In the genomic region with DNA sequence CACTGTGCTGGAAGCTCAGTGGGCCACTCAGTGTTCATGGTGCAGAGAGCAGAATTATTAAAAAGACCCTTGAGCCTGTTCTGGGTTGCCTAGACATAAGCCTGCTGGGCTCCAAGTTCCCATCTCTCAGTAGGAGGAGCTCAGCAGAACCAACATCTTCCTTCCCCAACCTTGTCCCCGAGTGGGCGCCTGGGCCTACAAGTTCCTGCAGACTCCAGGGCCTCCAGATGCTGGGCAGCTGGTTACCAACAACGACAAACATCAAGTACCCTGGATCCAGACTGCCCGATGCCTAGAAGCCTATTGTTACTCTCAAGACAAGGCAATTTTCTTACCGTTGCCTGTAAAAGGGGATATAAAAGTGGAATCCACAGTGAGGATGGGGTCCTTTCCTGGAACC, we compare ENCODE assay signal across 32 cellular contexts.
"Had no signal": no experiment of that assay in that cellular context is flagged by ENCODE, and none has a peak within 500 bp of the region (broad histone marks: within the 10 kb centered on the region; RNA-seq: fewer than 3 reads in every experiment).

No MANE protein-coding gene starts in this region.

- H3K4me3 ChIP-seq: adrenal gland, ascending aorta, body of pancreas, breast epithelium, cardiac muscle cell had no signal

- ATAC-seq: activated naive CD4-positive, alpha-beta T cell treated with anti-CD3 and anti-CD28 coated beads, Interleukin-2, amount 50 U/mL, for 72 hours; activated naive CD8-positive, alpha-beta T cell treated with anti-CD3 and anti-CD28 coated beads, Interleukin-2, amount 50 U/mL, for 24 hours; activated T-cell treated with anti-CD3 and anti-CD28 coated beads, Interleukin-2, amount 50 U/mL, for 4 hours; activated T-cell treated with anti-CD3 and anti-CD28 coated beads, Interleukin-2, amount 50 U/mL, for 72 hours; activated T-helper 17 cell treated with anti-CD3 and anti-CD28 coated beads, Interleukin-2, amount 50 U/mL, for 72 hours; body of pancreas had no signal

- H3K27ac ChIP-seq: adrenal gland, ascending aorta, body of pancreas, brain microvascular endothelial cell, breast epithelium, cardiac muscle cell had no signal

- DNase-seq: activated effector memory CD4-positive, alpha-beta T cell treated with anti-CD3 and anti-CD28 coated beads, Interleukin-2, amount 50 U/mL, for 16 hours; activated effector memory CD4-positive, alpha-beta T cell treated with Interleukin-2 at 50 U/mL for 16 hours; activated gamma-delta T cell; activated gamma-delta T cell treated with Interleukin-2 at 50 U/mL for 16 hours; activated naive CD4-positive, alpha-beta T cell; activated naive CD4-positive, alpha-beta T cell treated with anti-CD3 and anti-CD28 coated beads for 36 hours; activated naive CD4-positive, alpha-beta T cell treated with anti-CD3 and anti-CD28 coated beads, Interleukin-2, amount 10 ng/mL, durations not matched to agents 7 days and 5 days; activated naive CD4-positive, alpha-beta T cell treated with anti-CD3 and anti-CD28 coated beads, Interleukin-2, amount 50 U/mL, for 16 hours; activated naive CD4-positive, alpha-beta T cell treated with Interleukin-2 at 50 U/mL for 16 hours; activated naive CD8-positive, alpha-beta T cell treated with anti-CD3 and anti-CD28 coated beads for 36 hours; activated naive CD8-positive, alpha-beta T cell treated with anti-CD3 and anti-CD28 coated beads, Interleukin-2, amount 10 ng/mL, durations not matched to agents 7 days and 5 days; activated naive CD8-positive, alpha-beta T cell treated with anti-CD3 and anti-CD28 coated beads, Interleukin-2, amount 50 U/mL, for 24 hours; activated T-cell treated with anti-CD3 and anti-CD28 coated beads for 4 hours; activated T-cell treated with anti-CD3 and anti-CD28 coated beads, Interleukin-2, amount 50 U/mL, for 1 hour; activated T-cell treated with anti-CD3 and anti-CD28 coated beads, Interleukin-2, amount 50 U/mL, for 24 hours; activated T-cell treated with anti-CD3 and anti-CD28 coated beads, Interleukin-2, amount 50 U/mL, for 4 hours; activated T-cell treated with anti-CD3 and anti-CD28 coated beads, Interleukin-2, amount 50 U/mL, for 48 hours; activated T-cell treated with anti-CD3 and anti-CD28 coated beads, Interleukin-2, amount 50 U/mL, for 72 hours; adrenal gland; amniotic stem cell; amygdala; anterior cingulate cortex; body of pancreas; brain microvascular endothelial cell; caudate nucleus; central memory CD4-positive, alpha-beta T cell; cerebellar nuclear complex had no signal

- H3K9me3 ChIP-seq: adrenal gland, ascending aorta, body of pancreas, breast epithelium had no signal

- H3K36me3 ChIP-seq: adrenal gland, ascending aorta, brain microvascular endothelial cell, breast epithelium, cardiac muscle cell had no signal

- H3K4me1 ChIP-seq: adrenal gland, ascending aorta, body of pancreas, breast epithelium had no signal

- H3K27me3 ChIP-seq: adrenal gland, ascending aorta, body of pancreas, brain microvascular endothelial cell, breast epithelium, cardiac muscle cell had no signal
